Comparison of ENCODE assay signal across 8 cellular contexts in the genomic region with DNA sequence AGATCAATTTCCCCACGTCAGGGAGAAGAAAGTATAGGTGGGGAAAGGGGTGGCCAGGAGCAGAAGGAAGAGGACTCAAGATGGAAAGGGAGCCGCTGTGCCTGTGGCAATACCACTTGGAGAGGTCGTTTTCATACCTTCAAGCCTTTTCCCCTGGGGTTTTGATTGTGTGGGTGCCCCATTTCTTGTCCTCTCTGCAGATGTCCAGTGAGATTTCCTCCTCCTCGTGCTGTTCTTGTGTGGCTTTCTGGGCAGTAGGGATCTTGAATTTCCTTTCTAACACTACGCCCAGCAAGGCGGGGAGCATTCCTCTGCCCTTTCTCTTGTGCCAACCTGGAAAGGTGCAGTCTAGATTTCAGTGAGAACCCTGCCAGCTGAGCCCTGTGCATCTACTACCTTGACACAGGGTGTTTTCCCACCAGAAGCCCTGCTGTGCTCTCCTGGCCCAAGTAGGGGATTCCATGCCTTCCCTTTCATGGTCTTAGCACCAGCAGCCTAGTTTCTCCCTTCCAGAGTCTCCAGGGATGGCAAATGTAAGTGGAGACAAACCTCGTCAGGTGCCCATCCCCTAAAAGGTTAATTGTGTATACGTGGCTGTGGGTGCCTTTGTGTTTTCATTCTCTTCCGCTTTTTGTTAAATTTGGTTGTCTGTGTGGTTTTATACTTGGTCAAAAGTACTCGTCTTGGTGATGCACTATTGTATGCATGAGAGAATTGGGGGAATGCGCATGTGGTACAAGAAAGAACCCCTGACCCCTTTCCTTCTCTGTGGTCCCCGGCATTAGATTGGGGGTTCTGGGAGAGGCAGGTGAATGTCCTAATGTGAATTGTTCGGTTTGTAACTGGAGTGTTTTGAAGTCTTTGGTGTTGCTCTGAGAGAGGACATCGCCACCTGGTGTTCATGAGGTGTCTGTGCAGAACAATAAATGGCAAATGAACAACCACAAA.
DNase-seq lines count a peak whose midpoint lies in the region; ATAC-seq and TF ChIP-seq lines count a peak whose summit lies in the region.

No MANE protein-coding gene starts in this region.

- no peaks in the 10 kb centered on the region for H3K9me3 Mint-ChIP-seq in activated naive CD8-positive, alpha-beta T cell treated with anti-CD3 and anti-CD28 coated beads for 36 hours

- no peaks in the 10 kb centered on the region for H3K9me3 ChIP-seq in right cardiac atrium (ENCODE audit: control insufficient read depth, low read length)
- no peaks in the 10 kb centered on the region for H3K9me3 ChIP-seq in spleen

- no peaks in the 10 kb centered on the region for H3K36me3 Mint-ChIP-seq in activated naive CD8-positive, alpha-beta T cell treated with anti-CD3 and anti-CD28 coated beads for 36 hours

- TF ChIP-seq POLR2A in spleen (IDR thresholded peaks at IDR 0.05) = no peak

- peak; percentile 52 for DNase-seq in GDM1 (lab: John Stamatoyannopoulos, UW)
- DNase-seq in HT1080 (ENCODE audit: low read depth) = peak; percentile 34
- DNase-seq in RKO (ENCODE audit: low spot score) = peak; percentile 66
- peak; percentile 27 for DNase-seq in activated naive CD8-positive, alpha-beta T cell treated with anti-CD3 and anti-CD28 coated beads for 36 hours
- no peak for DNase-seq in right cardiac atrium
- no peak for DNase-seq in spleen
- no peak for DNase-seq in epidermal melanocyte (ENCODE audit: insufficient read length, low spot score)

- 48% methylated on average over 14 of the region's 14 CpGs for WGBS in right cardiac atrium
- 30 to 38% (median 35%) methylated on average over 14 of the region's 14 CpGs for WGBS in spleen, 5 donors

- ATAC-seq in GM21526 (IDR thresholded peaks at IDR 0.05; ENCODE audit: low FRiP score, unreplicated experiment) (peak; percentile 84), right cardiac atrium (peak; percentile 22 to 55)

- peaks cover 12% of the 10 kb centered on the region for H3K4me1 Mint-ChIP-seq in activated naive CD8-positive, alpha-beta T cell treated with anti-CD3 and anti-CD28 coated beads for 36 hours

- H3K27ac Mint-ChIP-seq in activated naive CD8-positive, alpha-beta T cell treated with anti-CD3 and anti-CD28 coated beads for 36 hours = peak overlapping the region; percentile 27

- peak overlapping the region; percentile 57 for H3K4me3 Mint-ChIP-seq in activated naive CD8-positive, alpha-beta T cell treated with anti-CD3 and anti-CD28 coated beads for 36 hours

- H3K4me3 ChIP-seq in right cardiac atrium (ENCODE audit: low read length) (no peak overlapping the region), spleen (peak overlapping the region in 2 of 8 donors; percentile 2 to 52)

- intact Hi-C loops in right cardiac atrium (cut with DNase I) = loop anchor here (1.0 to 10.0 kb wide), 5 partner anchors 69 to 115 kb away; a partner anchor contains a TSS
- intact Hi-C loops in spleen (cut with DNase I; ENCODE audit: low total_unique reads) = loop anchor here (5.0 to 10.0 kb wide), 3 partner anchors 79 to 141 kb away; a partner anchor contains a TSS

- no peak overlapping the region for H3K27ac ChIP-seq in right cardiac atrium (ENCODE audit: low read length)
- peak overlapping the region in 6 of 8 donors; percentile 16 to 81 (median 48) for H3K27ac ChIP-seq in spleen

- H3K27me3 ChIP-seq in right cardiac atrium (ENCODE audit: control insufficient read depth, insufficient read depth) = no peaks in the 10 kb centered on the region
- no peaks in the 10 kb centered on the region for H3K27me3 ChIP-seq in spleen (replicated peaks in 1 of 7)

- H3K4me1 ChIP-seq in right cardiac atrium (ENCODE audit: control insufficient read depth, insufficient read depth, low read length) (no peaks in the 10 kb centered on the region), spleen (peaks cover 0 to 33% (median 20%) of the 10 kb centered on the region in 6 donors)

- H3K27me3 Mint-ChIP-seq in activated naive CD8-positive, alpha-beta T cell treated with anti-CD3 and anti-CD28 coated beads for 36 hours = peaks cover 23% of the 10 kb centered on the region

- peak; percentile 60 to 93 (median 83) for TF ChIP-seq CTCF in spleen (IDR thresholded peaks at IDR 0.05 in 8 of 11, conservative IDR thresholded peaks at IDR 0.05 in 3 of 11)

- H3K36me3 ChIP-seq in spleen = no peaks in the 10 kb centered on the region

Comparison
In these comparisons a context has a peak if more than half of its experiments do, and no peak if none do; other contexts are left out.
1. DNase-seq: peak in GDM1 (single experiment), HT1080 (single experiment), RKO (single experiment) and activated naive CD8-positive, alpha-beta T cell treated with anti-CD3 and anti-CD28 coated beads for 36 hours (single experiment); none in right cardiac atrium (0 of 3), spleen (single experiment) and epidermal melanocyte (single experiment).